8 cellular contexts compared by ENCODE assay signal in the genomic region with DNA sequence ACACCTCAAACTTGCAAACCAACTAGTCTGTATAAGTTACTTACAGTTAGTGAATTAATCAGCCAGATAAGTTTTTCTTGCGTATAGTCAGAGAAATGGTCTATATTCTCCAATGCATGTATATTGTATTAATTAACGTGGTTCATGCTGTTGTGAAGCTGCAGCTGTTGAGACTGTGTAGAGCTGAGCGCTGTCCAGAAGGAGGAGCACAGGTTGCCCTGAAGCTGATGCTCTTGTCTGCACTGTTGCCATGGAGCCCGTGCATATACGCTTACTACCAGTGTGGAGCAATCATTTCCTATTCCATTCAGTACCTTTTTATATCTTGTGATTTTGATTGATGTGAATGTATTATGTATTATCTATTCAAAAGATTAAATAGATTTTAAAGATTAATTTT.
DNase-seq lines count a peak whose midpoint lies in the region; ATAC-seq and TF ChIP-seq lines count a peak whose summit lies in the region.

No MANE protein-coding gene starts in this region.

- no peak overlapping the region for H3K27ac Mint-ChIP-seq in activated T-helper 2 cell treated with anti-CD3 and anti-CD28 coated beads, Interferon-gamma antibody, Interleukin-2, Interleukin-4, amounts not matched to agents 10 μg/mL and 5 μg/mL and 100 μg/mL, durations not matched to agents 14 hours and 24 hours and 36 hours
- no peak overlapping the region for H3K27ac Mint-ChIP-seq in naive thymus-derived CD8-positive, alpha-beta T cell

- H3K27ac ChIP-seq in AG04450 (ENCODE audit: low read depth, low read length): no peak overlapping the region

- H3K4me1 Mint-ChIP-seq in activated T-helper 2 cell treated with anti-CD3 and anti-CD28 coated beads, Interferon-gamma antibody, Interleukin-2, Interleukin-4, amounts not matched to agents 10 μg/mL and 5 μg/mL and 100 μg/mL, durations not matched to agents 14 hours and 24 hours and 36 hours (ENCODE audit: low read depth): peaks cover 3% of the 10 kb centered on the region
- peaks cover 0 to 9% (median 3%) of the 10 kb centered on the region in 4 donors for H3K4me1 Mint-ChIP-seq in naive thymus-derived CD8-positive, alpha-beta T cell

- no peak for DNase-seq in AG04450 (ENCODE audit: low read depth, low spot score)
- peak; percentile 23 for DNase-seq in HCEC 1CT
- peak; percentile 38 for DNase-seq in NCI-H774 (lab: John Stamatoyannopoulos, UW)
- DNase-seq in activated T-helper 2 cell treated with anti-CD3 and anti-CD28 coated beads, Interferon-gamma antibody, Interleukin-2, Interleukin-4, amounts not matched to agents 10 μg/mL and 5 μg/mL and 100 μg/mL, durations not matched to agents 14 hours and 24 hours and 36 hours (ENCODE audit: low spot score): peak; percentile 40
- peak; percentile 26 to 86 (median 61) for DNase-seq in naive thymus-derived CD8-positive, alpha-beta T cell
- no peak for DNase-seq in KG1 (lab: John Stamatoyannopoulos, UW)
- no peak for DNase-seq in GM03348 (ENCODE audit: low spot score)

- no peaks in the 10 kb centered on the region; the same call in 1 of the 2 replicates for H3K9me3 ChIP-seq in AG04450 (ENCODE audit: control insufficient read depth, insufficient read depth, low read length)

- H3K27me3 Mint-ChIP-seq in activated T-helper 2 cell treated with anti-CD3 and anti-CD28 coated beads, Interferon-gamma antibody, Interleukin-2, Interleukin-4, amounts not matched to agents 10 μg/mL and 5 μg/mL and 100 μg/mL, durations not matched to agents 14 hours and 24 hours and 36 hours (ENCODE audit: low read depth): peaks cover 63% of the 10 kb centered on the region
- H3K27me3 Mint-ChIP-seq in naive thymus-derived CD8-positive, alpha-beta T cell: peaks cover 0 to 8% (median 3%) of the 10 kb centered on the region in 5 donors

- peak; percentile 100 for ATAC-seq in naive thymus-derived CD8-positive, alpha-beta T cell
- no peak for ATAC-seq in GM19455 (IDR thresholded peaks at IDR 0.05; ENCODE audit: unreplicated experiment)

- no peak overlapping the region for H3K4me3 Mint-ChIP-seq in activated T-helper 2 cell treated with anti-CD3 and anti-CD28 coated beads, Interferon-gamma antibody, Interleukin-2, Interleukin-4, amounts not matched to agents 10 μg/mL and 5 μg/mL and 100 μg/mL, durations not matched to agents 14 hours and 24 hours and 36 hours (ENCODE audit: low read depth)
- no peak overlapping the region for H3K4me3 Mint-ChIP-seq in naive thymus-derived CD8-positive, alpha-beta T cell

- intact Hi-C loops in activated T-helper 2 cell treated with anti-CD3 and anti-CD28 coated beads, Interferon-gamma antibody, Interleukin-2, Interleukin-4, amounts not matched to agents 10 μg/mL and 5 μg/mL and 100 μg/mL, durations not matched to agents 14 hours and 24 hours and 36 hours (cut with micrococcal nuclease): no loop called here

- POLR2A ChIA-PET in AG04450 (lab: Yijun Ruan, JAX): no interaction called here
- POLR2A ChIA-PET in naive thymus-derived CD8-positive, alpha-beta T cell (lab: Charles Lee): interaction anchor here (1.1 to 2.0 kb wide), 3 partner anchors 71 to 334 kb away, joined by 4 to 12 read pairs (median 5); a partner anchor contains a TSS

- TF ChIP-seq CTCF in AG04450 (IDR thresholded peaks at IDR 0.05; ENCODE audit: low read depth, low read length): peak; percentile 24

- no peak overlapping the region for H3K4me3 ChIP-seq in AG04450 (ENCODE audit: low read depth, low read length)

- no peaks in the 10 kb centered on the region for H3K36me3 Mint-ChIP-seq in activated T-helper 2 cell treated with anti-CD3 and anti-CD28 coated beads, Interferon-gamma antibody, Interleukin-2, Interleukin-4, amounts not matched to agents 10 μg/mL and 5 μg/mL and 100 μg/mL, durations not matched to agents 14 hours and 24 hours and 36 hours (ENCODE audit: low read depth)
- H3K36me3 Mint-ChIP-seq in naive thymus-derived CD8-positive, alpha-beta T cell: no peaks in the 10 kb centered on the region

- no peaks in the 10 kb centered on the region for H3K9me3 Mint-ChIP-seq in activated T-helper 2 cell treated with anti-CD3 and anti-CD28 coated beads, Interferon-gamma antibody, Interleukin-2, Interleukin-4, amounts not matched to agents 10 μg/mL and 5 μg/mL and 100 μg/mL, durations not matched to agents 14 hours and 24 hours and 36 hours
- peaks cover 0 to 4% (median 0%) of the 10 kb centered on the region in 9 donors for H3K9me3 Mint-ChIP-seq in naive thymus-derived CD8-positive, alpha-beta T cell

- H3K27me3 ChIP-seq in AG04450 (ENCODE audit: control insufficient read depth, insufficient read depth, low read length): no peaks in the 10 kb centered on the region

- CTCF ChIA-PET in AG04450 (lab: Charles Lee): interaction anchor here (1.3 kb wide), 1 partner anchor 112 kb away, joined by 5 read pairs; no protein-coding TSS in a partner anchor

Comparison
In these comparisons a context has a peak if more than half of its experiments do, and no peak if none do; other contexts are left out.
1. DNase-seq: peak in HCEC 1CT (single experiment), NCI-H774 (single experiment), activated T-helper 2 cell treated with anti-CD3 and anti-CD28 coated beads, Interferon-gamma antibody, Interleukin-2, Interleukin-4, amounts not matched to agents 10 μg/mL and 5 μg/mL and 100 μg/mL, durations not matched to agents 14 hours and 24 hours and 36 hours (single experiment) and naive thymus-derived CD8-positive, alpha-beta T cell (10 of 10); none in AG04450 (single experiment), KG1 (single experiment) and GM03348 (single experiment).